In genomic region chr4:1711055-1711905, GRCh38 we compare ENCODE assay signal across 8 cellular contexts. TPM values are rescaled to one million over a fixed set of nuclear protein-coding genes. Genes with fewer than 3 reads are reported as not detected.
DNase-seq lines count a peak whose midpoint lies in the region; ATAC-seq and TF ChIP-seq lines count a peak whose summit lies in the region.

No MANE protein-coding gene starts in this region.

- H3K4me1 Mint-ChIP-seq in activated T-helper 2 cell treated with anti-CD3 and anti-CD28 coated beads, Interferon-gamma antibody, Interleukin-2, Interleukin-4, amounts not matched to agents 10 μg/mL and 5 μg/mL and 100 μg/mL, durations not matched to agents 14 hours and 24 hours and 36 hours (ENCODE audit: low read depth), result peaks cover 50% of the 10 kb centered on the region

- POLR2A ChIA-PET in GM10248 (lab: Yijun Ruan, JAX), result interaction anchor here (1.0 to 1.4 kb wide), 2 partner anchors 10 to 11 kb away, joined by 5 to 6 read pairs; partner anchors contain the start of genes TACC3 and TMEM129

- peak overlapping the region; percentile 90 for H3K4me3 Mint-ChIP-seq in activated T-helper 2 cell treated with anti-CD3 and anti-CD28 coated beads, Interferon-gamma antibody, Interleukin-2, Interleukin-4, amounts not matched to agents 10 μg/mL and 5 μg/mL and 100 μg/mL, durations not matched to agents 14 hours and 24 hours and 36 hours (ENCODE audit: low read depth)

- intact Hi-C loops in activated T-helper 2 cell treated with anti-CD3 and anti-CD28 coated beads, Interferon-gamma antibody, Interleukin-2, Interleukin-4, amounts not matched to agents 10 μg/mL and 5 μg/mL and 100 μg/mL, durations not matched to agents 14 hours and 24 hours and 36 hours (cut with micrococcal nuclease), result loop anchor here (5.0 to 10.0 kb wide), 3 partner anchors 364 to 1364 kb away; partner anchors contain the start of genes HTT, HTT-AS, RNF4 and UVSSA

- no peaks in the 10 kb centered on the region for H3K9me2 ChIP-seq in neural cell (ENCODE audit: insufficient read depth, low read length)

- no peaks in the 10 kb centered on the region for H3F3A ChIP-seq in neural cell (ENCODE audit: insufficient read depth, low read length, poor library complexity, severe bottlenecking)

- H3K27ac Mint-ChIP-seq in activated T-helper 2 cell treated with anti-CD3 and anti-CD28 coated beads, Interferon-gamma antibody, Interleukin-2, Interleukin-4, amounts not matched to agents 10 μg/mL and 5 μg/mL and 100 μg/mL, durations not matched to agents 14 hours and 24 hours and 36 hours, result peak overlapping the region; percentile 79

- CTCF ChIA-PET in GM10248 (lab: Yijun Ruan, JAX), result interaction anchor here (3.8 to 9.6 kb wide), 2 partner anchors 15 to 17 kb away, joined by 25 to 149 read pairs; no protein-coding TSS in a partner anchor

- H3K4me3 ChIP-seq in BLaER1 treated with 17β-estradiol and CSF1 and Interleukin-3, amounts not matched to agents 10 nM and 100 nM, result peak overlapping the region; percentile 72 to 99 (median 94)
- H3K4me3 ChIP-seq in HUES64 (ENCODE audit: low read length) (peak overlapping the region; percentile 81), neural cell (ENCODE audit: low read length) (peak overlapping the region; percentile 97)

- peak overlapping the region; percentile 40 for H2AFZ ChIP-seq in neural cell (ENCODE audit: low read depth, low read length)

- H3K27ac ChIP-seq in BLaER1 treated with 17β-estradiol and CSF1 and Interleukin-3, amounts not matched to agents 10 nM and 100 nM, result peak overlapping the region; percentile 98 to 100 (median 100)
- peak overlapping the region; percentile 99; the same call in 1 of the 2 replicates for H3K27ac ChIP-seq in HUES64 (ENCODE audit: low read depth, low read length)
- H3K27ac ChIP-seq in foreskin keratinocyte, result peak overlapping the region; percentile 100
- H3K27ac ChIP-seq in neural cell (ENCODE audit: low read length), result peak overlapping the region; percentile 65

- TF ChIP-seq EP300 in neural cell (conservative IDR thresholded peaks at IDR 0.05; ENCODE audit: poor library complexity, severe bottlenecking), result no peak

- 9% methylated on average over 61 of the region's 61 CpGs for WGBS in HUES64

- H3K9me3 Mint-ChIP-seq in activated T-helper 2 cell treated with anti-CD3 and anti-CD28 coated beads, Interferon-gamma antibody, Interleukin-2, Interleukin-4, amounts not matched to agents 10 μg/mL and 5 μg/mL and 100 μg/mL, durations not matched to agents 14 hours and 24 hours and 36 hours, result no peaks in the 10 kb centered on the region

- peaks cover 52 to 89% (median 71%) of the 10 kb centered on the region in 11 experiments; a peak in 21 of 22 replicates for H4K20me1 ChIP-seq in BLaER1 treated with 17β-estradiol and CSF1 and Interleukin-3, amounts not matched to agents 10 nM and 100 nM
- H4K20me1 ChIP-seq in neural cell (ENCODE audit: insufficient read depth), result no peaks in the 10 kb centered on the region

- H3K36me3 Mint-ChIP-seq in activated T-helper 2 cell treated with anti-CD3 and anti-CD28 coated beads, Interferon-gamma antibody, Interleukin-2, Interleukin-4, amounts not matched to agents 10 μg/mL and 5 μg/mL and 100 μg/mL, durations not matched to agents 14 hours and 24 hours and 36 hours (ENCODE audit: low read depth), result peaks cover 57% of the 10 kb centered on the region

- peak overlapping the region; percentile 83 to 100 (median 98) for H3K4me2 ChIP-seq in BLaER1 treated with 17β-estradiol and CSF1 and Interleukin-3, amounts not matched to agents 10 nM and 100 nM
- H3K4me2 ChIP-seq in neural cell (ENCODE audit: low read length), result peak overlapping the region; percentile 94

- DNase-seq in activated T-helper 2 cell treated with anti-CD3 and anti-CD28 coated beads, Interferon-gamma antibody, Interleukin-2, Interleukin-4, amounts not matched to agents 10 μg/mL and 5 μg/mL and 100 μg/mL, durations not matched to agents 14 hours and 24 hours and 36 hours (ENCODE audit: low spot score), result no peak
- peak in 1 of 2 donors; percentile 53 for DNase-seq in foreskin keratinocyte
- no peak for DNase-seq in SW480 (ENCODE audit: low spot score)
- DNase-seq in GM10248 (ENCODE audit: extremely low spot score), result no peak

- H3K27me3 ChIP-seq in BLaER1 treated with 17β-estradiol and CSF1 and Interleukin-3, amounts not matched to agents 10 nM and 100 nM, result no peaks in the 10 kb centered on the region
- H3K27me3 ChIP-seq in HUES64 (ENCODE audit: insufficient read depth, low read length) (no peaks in the 10 kb centered on the region), foreskin keratinocyte (no peaks in the 10 kb centered on the region), neural cell (ENCODE audit: insufficient read depth, low read depth, low read length) (no peaks in the 10 kb centered on the region)

- TF ChIP-seq CTCF in foreskin keratinocyte (conservative IDR thresholded peaks at IDR 0.05) (no peak), neural cell (IDR thresholded peaks at IDR 0.05; ENCODE audit: poor library complexity, severe bottlenecking) (no peak), GM10248 (IDR thresholded peaks at IDR 0.05; ENCODE audit: control extremely low read depth, extremely low read depth, low read depth, missing control alignments) (no peak)

- ATAC-seq in GM19397 (IDR thresholded peaks at IDR 0.05; ENCODE audit: unreplicated experiment) (peak; percentile 10), foreskin keratinocyte (peak; percentile 9)

- no peak for TF ChIP-seq RAD21 in neural cell (conservative IDR thresholded peaks at IDR 0.05)

- H3K36me3 ChIP-seq in BLaER1 treated with 17β-estradiol and CSF1 and Interleukin-3, amounts not matched to agents 10 nM and 100 nM, result peaks cover 17 to 52% (median 41%) of the 10 kb centered on the region in 11 experiments
- H3K36me3 ChIP-seq in HUES64 (ENCODE audit: insufficient read depth, low read length) (peaks cover 27% of the 10 kb centered on the region), neural cell (ENCODE audit: insufficient read depth, low read length) (no peaks in the 10 kb centered on the region)

- H3K4me1 ChIP-seq in BLaER1 treated with 17β-estradiol and CSF1 and Interleukin-3, amounts not matched to agents 10 nM and 100 nM, result peaks cover 61 to 72% (median 66%) of the 10 kb centered on the region in 10 experiments
- H3K4me1 ChIP-seq in HUES64 (ENCODE audit: insufficient read depth, low read length) (no peaks in the 10 kb centered on the region), foreskin keratinocyte (peaks cover 12% of the 10 kb centered on the region)

- H3K79me2 ChIP-seq in neural cell (replicated peaks; ENCODE audit: insufficient read depth, low read length), result peaks cover 32% of the 10 kb centered on the region

- no peaks in the 10 kb centered on the region for H3K9me3 ChIP-seq in BLaER1 treated with 17β-estradiol and CSF1 and Interleukin-3, amounts not matched to agents 10 nM and 100 nM (replicated peaks in 1 of 11)
- no peaks in the 10 kb centered on the region for H3K9me3 ChIP-seq in HUES64 (ENCODE audit: insufficient read depth, low read depth, low read length)
- H3K9me3 ChIP-seq in neural cell (ENCODE audit: low read length), result no peaks in the 10 kb centered on the region

- H3K27me3 Mint-ChIP-seq in activated T-helper 2 cell treated with anti-CD3 and anti-CD28 coated beads, Interferon-gamma antibody, Interleukin-2, Interleukin-4, amounts not matched to agents 10 μg/mL and 5 μg/mL and 100 μg/mL, durations not matched to agents 14 hours and 24 hours and 36 hours (ENCODE audit: low read depth), result no peaks in the 10 kb centered on the region

- peak overlapping the region; percentile 96 to 100 (median 99) for H3K9ac ChIP-seq in BLaER1 treated with 17β-estradiol and CSF1 and Interleukin-3, amounts not matched to agents 10 nM and 100 nM
- H3K9ac ChIP-seq in HUES64 (ENCODE audit: low read depth, low read length) (peak overlapping the region; percentile 98), neural cell (ENCODE audit: low read length) (peak overlapping the region; percentile 83)

TF ChIP-seq in neural cell, 6 proteins besides CTCF, POLR2A, EP300 and RAD21:
- TF ChIP-seq TAF1 (IDR thresholded peaks at IDR 0.05; ENCODE audit: low read depth), result no peak
- TF ChIP-seq SMC3 (conservative IDR thresholded peaks at IDR 0.05; ENCODE audit: poor library complexity), result no peak
- TF ChIP-seq MXI1 (conservative IDR thresholded peaks at IDR 0.05; ENCODE audit: poor library complexity, severe bottlenecking), result peak; percentile 20

RNA-seq across cellular contexts. Expression of gene SLBP, which starts 0.8 kb away (rescaled TPM):
- 52.1 TPM for polyA plus RNA-seq in HUES64 (2013, experiment 1 of 2)
- polyA plus RNA-seq in HUES64 (2013, experiment 2 of 2), result 51.7 TPM
- 125 and 127 TPM in 2 replicates for total RNA-seq in activated T-helper 2 cell treated with anti-CD3 and anti-CD28 coated beads, Interferon-gamma antibody, Interleukin-2, Interleukin-4, amounts not matched to agents 10 μg/mL and 5 μg/mL and 100 μg/mL, durations not matched to agents 14 hours and 24 hours and 36 hours
- total RNA-seq in foreskin keratinocyte, result 77.9 and 80.3 TPM in 2 replicates
- polyA plus RNA-seq in foreskin keratinocyte (59.9 and 67.7 TPM in 2 replicates), neural cell (107 and 111 TPM in 2 replicates)
- 54.4 and 59.4 TPM in 2 replicates for polyA minus RNA-seq in neural cell

RNA-seq across cellular contexts. Expression of gene TMEM129, which starts 9.8 kb away (rescaled TPM):
- polyA plus RNA-seq in HUES64 (2013, experiment 1 of 2), result 19.0 TPM
- 22.5 TPM for polyA plus RNA-seq in HUES64 (2013, experiment 2 of 2)
- 23.5 and 27.1 TPM in 2 replicates for total RNA-seq in activated T-helper 2 cell treated with anti-CD3 and anti-CD28 coated beads, Interferon-gamma antibody, Interleukin-2, Interleukin-4, amounts not matched to agents 10 μg/mL and 5 μg/mL and 100 μg/mL, durations not matched to agents 14 hours and 24 hours and 36 hours
- 24.3 and 26.4 TPM in 2 replicates for total RNA-seq in foreskin keratinocyte
- polyA plus RNA-seq in foreskin keratinocyte, result 23.7 and 24.3 TPM in 2 replicates
- 42.1 and 48.7 TPM in 2 replicates for polyA plus RNA-seq in neural cell
- 24.3 and 26.8 TPM in 2 replicates for polyA minus RNA-seq in neural cell

RNA-seq across cellular contexts. Expression of gene TACC3, which starts 10.0 kb away (rescaled TPM):
- 127 TPM for polyA plus RNA-seq in HUES64 (2013, experiment 1 of 2)
- polyA plus RNA-seq in HUES64 (2013, experiment 2 of 2), result 124 TPM
- total RNA-seq in activated T-helper 2 cell treated with anti-CD3 and anti-CD28 coated beads, Interferon-gamma antibody, Interleukin-2, Interleukin-4, amounts not matched to agents 10 μg/mL and 5 μg/mL and 100 μg/mL, durations not matched to agents 14 hours and 24 hours and 36 hours, result 137 and 141 TPM in 2 replicates
- 69.4 and 94.8 TPM in 2 replicates for total RNA-seq in foreskin keratinocyte
- polyA plus RNA-seq in foreskin keratinocyte, result 86.2 and 112 TPM in 2 replicates
- 2.6 and 3.5 TPM in 2 replicates for polyA plus RNA-seq in neural cell
- 2.1 and 3.7 TPM in 2 replicates for polyA minus RNA-seq in neural cell

RNA-seq across cellular contexts. Expression of gene FAM53A, which starts 27.2 kb away (rescaled TPM):
- polyA plus RNA-seq in HUES64 (2013, experiment 1 of 2), result 0.60 TPM
- 1.4 TPM for polyA plus RNA-seq in HUES64 (2013, experiment 2 of 2)
- total RNA-seq in activated T-helper 2 cell treated with anti-CD3 and anti-CD28 coated beads, Interferon-gamma antibody, Interleukin-2, Interleukin-4, amounts not matched to agents 10 μg/mL and 5 μg/mL and 100 μg/mL, durations not matched to agents 14 hours and 24 hours and 36 hours, result 2.7 and 3.3 TPM in 2 replicates
- 0.74 and 1.3 TPM in 2 replicates for total RNA-seq in foreskin keratinocyte
- polyA plus RNA-seq in foreskin keratinocyte (0.61 and 1.5 TPM in 2 replicates), neural cell (0.78 TPM in 1 of 2 replicates, not detected in the other)
- polyA minus RNA-seq in neural cell, result 1.0 and 2.4 TPM in 2 replicates
